ENCODE assay signal across 21 cellular contexts in genomic region chr6:138229072-138229471, GRCh38. TPM values are rescaled to one million over a fixed set of nuclear protein-coding genes. Genes with fewer than 3 reads are reported as not detected.
DNase-seq lines count a peak whose midpoint lies in the region; TF ChIP-seq lines count a peak whose summit lies in the region.
"Had no signal": no experiment of that assay in that cellular context is flagged by ENCODE, and none has a peak within 500 bp of the region (broad histone marks: within the 10 kb centered on the region; RNA-seq: fewer than 3 reads in every experiment).

No MANE protein-coding gene starts in this region.

- DNase-seq in NCI-H146 (lab: John Stamatoyannopoulos, UW) (peak; percentile 54), NCI-H146 treated with DMSO at 0.1 percent for 48 hours (lab: John Stamatoyannopoulos, UW; ENCODE audit: unreplicated experiment) (no peak), DMS79 (lab: John Stamatoyannopoulos, UW) (peak; percentile 79), NCI-H69 (lab: John Stamatoyannopoulos, UW) (peak; percentile 47), hepatocyte (ENCODE audit: low spot score) (no peak), NCI-H1930 (lab: John Stamatoyannopoulos, UW) (no peak), mesenteric fat pad (ENCODE audit: low spot score) (no peak), RPMI8226 (no peak)
- DNase-seq: CD8-positive, alpha-beta T cell; GF-D8; H9; MM.1S; NCI-H1092; NCI-H187; NCI-H524; SHP77 had no signal

- H3K27me3 ChIP-seq in hepatocyte = no peaks in the 10 kb centered on the region
- H3K27me3 ChIP-seq: BLaER1 had no signal

- H3K9me3 ChIP-seq in hepatocyte (ENCODE audit: low read depth) = no peaks in the 10 kb centered on the region
- H3K9me3 ChIP-seq: A549, BLaER1 had no signal

- no peaks in the 10 kb centered on the region for H3K36me3 ChIP-seq in hepatocyte (replicated peaks; ENCODE audit: insufficient read depth, low read depth)
- H3K36me3 ChIP-seq: BLaER1 had no signal

- WGBS in hepatocyte (ENCODE audit: low lambda C conversion rate, missing lambda C conversion rate) = 48% methylated on average over 4 of the region's 4 CpGs

- peak overlapping the region; percentile 5 for H3K27ac ChIP-seq in hepatocyte
- H3K27ac ChIP-seq: A549, BLaER1, SK-N-MC had no signal

- no peak overlapping the region for H2AFZ ChIP-seq in hepatocyte

- H3K79me2 ChIP-seq in hepatocyte = no peaks in the 10 kb centered on the region

- no peaks in the 10 kb centered on the region for H4K20me1 ChIP-seq in hepatocyte (ENCODE audit: insufficient read depth, poor library complexity, severe bottlenecking)
- H4K20me1 ChIP-seq: BLaER1 had no signal

- peaks cover 46% of the 10 kb centered on the region for H3K4me1 ChIP-seq in hepatocyte (ENCODE audit: insufficient read depth)

- H3K9me2 ChIP-seq in hepatocyte (replicated peaks; ENCODE audit: insufficient read depth) = no peaks in the 10 kb centered on the region

- H3K4me3 ChIP-seq in hepatocyte = no peak overlapping the region
- H3K4me3 ChIP-seq: A549, BLaER1, SK-N-MC had no signal

- no peak overlapping the region for H3K4me2 ChIP-seq in hepatocyte
- H3K4me2 ChIP-seq: A549, BLaER1 had no signal

- TF ChIP-seq CTCF in hepatocyte (IDR thresholded peaks at IDR 0.05; ENCODE audit: poor library complexity) = no peak

RNA-seq across cellular contexts. Expression of gene PBOV1, which starts 10.8 kb away (rescaled TPM):
- total RNA-seq in hepatocyte = not detected in 2 replicates
- polyA plus RNA-seq in hepatocyte = not detected in 2 replicates
- total RNA-seq in mesenteric fat pad = not detected
- total RNA-seq: CD8-positive, alpha-beta T cell; H9; LHCN-M2; T-helper 2 cell treated with Interferon-gamma antibody and Interleukin-4, amounts not matched to agents 100 ng/mL and 5 ng/mL, for 36 hours had no signal
- polyA plus RNA-seq: A549 had no signal

Comparison
In these comparisons a context has a peak if more than half of its experiments do, and no peak if none do; other contexts are left out.
1. DNase-seq: peak in NCI-H146 (single experiment), DMS79 (single experiment) and NCI-H69 (single experiment); none in NCI-H146 treated with DMSO at 0.1 percent for 48 hours (single experiment), hepatocyte (single experiment), NCI-H1930 (0 of 2), mesenteric fat pad (single experiment) and RPMI8226 (single experiment).